ENCODE assay signal across 1 cellular context in the genomic region with DNA sequence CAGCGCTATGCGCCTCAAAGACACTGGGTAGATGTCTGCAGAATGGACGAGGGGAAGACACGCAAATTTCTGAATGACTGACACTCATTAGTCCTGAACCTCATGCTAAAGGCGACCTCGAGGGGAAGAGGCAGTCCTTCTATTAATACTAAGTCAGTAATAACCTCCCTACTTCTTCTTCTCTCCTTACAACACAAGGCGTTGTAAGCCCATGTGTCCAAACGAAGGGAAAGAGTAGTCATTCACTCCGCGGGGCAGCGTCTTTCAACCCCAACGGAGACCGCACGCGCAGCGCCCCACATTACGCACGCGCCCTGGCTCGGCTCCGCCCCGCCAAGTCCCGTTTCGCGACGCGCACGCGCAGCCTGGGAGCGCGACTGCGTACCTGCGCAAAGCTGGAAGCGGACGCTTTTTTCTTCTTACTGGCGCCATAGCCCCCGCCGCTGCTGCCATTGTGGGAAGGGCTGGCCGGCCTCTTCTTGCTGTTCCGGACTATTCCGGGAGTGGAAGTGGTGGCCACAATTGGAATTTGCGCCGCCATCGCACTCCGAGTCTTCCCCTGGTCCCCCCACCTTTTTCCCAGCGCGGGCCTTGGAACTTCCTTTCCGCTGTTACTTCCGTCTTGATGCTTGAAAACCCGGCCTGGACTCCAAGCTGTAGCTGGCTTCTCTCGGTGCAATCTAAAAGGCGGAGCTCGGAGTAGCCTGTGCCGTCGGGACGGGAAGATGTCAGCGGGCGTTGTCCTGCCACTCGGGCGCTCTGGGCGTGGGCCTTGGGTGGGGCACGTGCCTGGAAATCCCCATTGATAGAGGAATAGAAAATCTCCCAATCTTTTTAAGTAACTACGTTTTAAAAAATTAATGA.
TF ChIP-seq lines count a peak whose summit lies in the region.

A gene with protein sequence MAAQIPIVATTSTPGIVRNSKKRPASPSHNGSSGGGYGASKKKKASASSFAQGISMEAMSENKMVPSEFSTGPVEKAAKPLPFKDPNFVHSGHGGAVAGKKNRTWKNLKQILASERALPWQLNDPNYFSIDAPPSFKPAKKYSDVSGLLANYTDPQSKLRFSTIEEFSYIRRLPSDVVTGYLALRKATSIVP (minus strand): TSS at position 627 of the 864 bp plus-strand sequence. CDS start 86 bp downstream, at position 541.

TF ChIP-seq in GM12878, 131 proteins besides CTCF, POLR2A, EP300 and RAD21 (continued from another document and continues in another):
- TF ChIP-seq PML (IDR thresholded peaks at IDR 0.05; ENCODE audit: low read length) = peak; percentile 94
- no peak; the same call in 1 of the 2 replicates for TF ChIP-seq MXI1 (IDR thresholded peaks at IDR 0.05; ENCODE audit: low read depth, low read length)
- TF ChIP-seq, protein P1, sequence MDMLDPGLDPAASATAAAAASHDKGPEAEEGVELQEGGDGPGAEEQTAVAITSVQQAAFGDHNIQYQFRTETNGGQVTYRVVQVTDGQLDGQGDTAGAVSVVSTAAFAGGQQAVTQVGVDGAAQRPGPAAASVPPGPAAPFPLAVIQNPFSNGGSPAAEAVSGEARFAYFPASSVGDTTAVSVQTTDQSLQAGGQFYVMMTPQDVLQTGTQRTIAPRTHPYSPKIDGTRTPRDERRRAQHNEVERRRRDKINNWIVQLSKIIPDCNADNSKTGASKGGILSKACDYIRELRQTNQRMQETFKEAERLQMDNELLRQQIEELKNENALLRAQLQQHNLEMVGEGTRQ (IDR thresholded peaks at IDR 0.05; ENCODE audit: borderline replicate concordance, low read depth, low read length) = no peak; the same call in 1 of the 2 replicates
- TF ChIP-seq TCF3 (IDR thresholded peaks at IDR 0.05; ENCODE audit: borderline replicate concordance, insufficient read depth, low read depth, low read length) = peak; percentile 52; the same call in 1 of the 2 replicates
- TF ChIP-seq RCOR1 (conservative IDR thresholded peaks at IDR 0.05; ENCODE audit: low read depth, low read length) = peak; percentile 96; the same call in 1 of the 2 replicates
- TF ChIP-seq YY1 (IDR thresholded peaks at IDR 0.05; ENCODE audit: low read depth, low read length) = peak; percentile 95
- TF ChIP-seq, protein P2, sequence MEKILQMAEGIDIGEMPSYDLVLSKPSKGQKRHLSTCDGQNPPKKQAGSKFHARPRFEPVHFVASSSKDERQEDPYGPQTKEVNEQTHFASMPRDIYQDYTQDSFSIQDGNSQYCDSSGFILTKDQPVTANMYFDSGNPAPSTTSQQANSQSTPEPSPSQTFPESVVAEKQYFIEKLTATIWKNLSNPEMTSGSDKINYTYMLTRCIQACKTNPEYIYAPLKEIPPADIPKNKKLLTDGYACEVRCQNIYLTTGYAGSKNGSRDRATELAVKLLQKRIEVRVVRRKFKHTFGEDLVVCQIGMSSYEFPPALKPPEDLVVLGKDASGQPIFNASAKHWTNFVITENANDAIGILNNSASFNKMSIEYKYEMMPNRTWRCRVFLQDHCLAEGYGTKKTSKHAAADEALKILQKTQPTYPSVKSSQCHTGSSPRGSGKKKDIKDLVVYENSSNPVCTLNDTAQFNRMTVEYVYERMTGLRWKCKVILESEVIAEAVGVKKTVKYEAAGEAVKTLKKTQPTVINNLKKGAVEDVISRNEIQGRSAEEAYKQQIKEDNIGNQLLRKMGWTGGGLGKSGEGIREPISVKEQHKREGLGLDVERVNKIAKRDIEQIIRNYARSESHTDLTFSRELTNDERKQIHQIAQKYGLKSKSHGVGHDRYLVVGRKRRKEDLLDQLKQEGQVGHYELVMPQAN (conservative IDR thresholded peaks at IDR 0.05) = peak; percentile 42; the same call in 1 of the 2 replicates
- no peak for TF ChIP-seq MYB (IDR thresholded peaks at IDR 0.05; ENCODE audit: borderline replicate concordance, low read depth, low read length)
- TF ChIP-seq, protein P3, sequence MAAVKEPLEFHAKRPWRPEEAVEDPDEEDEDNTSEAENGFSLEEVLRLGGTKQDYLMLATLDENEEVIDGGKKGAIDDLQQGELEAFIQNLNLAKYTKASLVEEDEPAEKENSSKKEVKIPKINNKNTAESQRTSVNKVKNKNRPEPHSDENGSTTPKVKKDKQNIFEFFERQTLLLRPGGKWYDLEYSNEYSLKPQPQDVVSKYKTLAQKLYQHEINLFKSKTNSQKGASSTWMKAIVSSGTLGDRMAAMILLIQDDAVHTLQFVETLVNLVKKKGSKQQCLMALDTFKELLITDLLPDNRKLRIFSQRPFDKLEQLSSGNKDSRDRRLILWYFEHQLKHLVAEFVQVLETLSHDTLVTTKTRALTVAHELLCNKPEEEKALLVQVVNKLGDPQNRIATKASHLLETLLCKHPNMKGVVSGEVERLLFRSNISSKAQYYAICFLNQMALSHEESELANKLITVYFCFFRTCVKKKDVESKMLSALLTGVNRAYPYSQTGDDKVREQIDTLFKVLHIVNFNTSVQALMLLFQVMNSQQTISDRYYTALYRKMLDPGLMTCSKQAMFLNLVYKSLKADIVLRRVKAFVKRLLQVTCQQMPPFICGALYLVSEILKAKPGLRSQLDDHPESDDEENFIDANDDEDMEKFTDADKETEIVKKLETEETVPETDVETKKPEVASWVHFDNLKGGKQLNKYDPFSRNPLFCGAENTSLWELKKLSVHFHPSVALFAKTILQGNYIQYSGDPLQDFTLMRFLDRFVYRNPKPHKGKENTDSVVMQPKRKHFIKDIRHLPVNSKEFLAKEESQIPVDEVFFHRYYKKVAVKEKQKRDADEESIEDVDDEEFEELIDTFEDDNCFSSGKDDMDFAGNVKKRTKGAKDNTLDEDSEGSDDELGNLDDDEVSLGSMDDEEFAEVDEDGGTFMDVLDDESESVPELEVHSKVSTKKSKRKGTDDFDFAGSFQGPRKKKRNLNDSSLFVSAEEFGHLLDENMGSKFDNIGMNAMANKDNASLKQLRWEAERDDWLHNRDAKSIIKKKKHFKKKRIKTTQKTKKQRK (IDR thresholded peaks at IDR 0.05; ENCODE audit: low read depth, low read length) = no peak
- no peak; the same call in 1 of the 2 replicates for TF ChIP-seq NR2F1 (conservative IDR thresholded peaks at IDR 0.05)
- no peak for TF ChIP-seq PAX8 (IDR thresholded peaks at IDR 0.05)
- peak; percentile 87; the same call in 1 of the 2 replicates for TF ChIP-seq TBL1XR1 (IDR thresholded peaks at IDR 0.05; ENCODE audit: low read depth, low read length)
- TF ChIP-seq NFXL1 (IDR thresholded peaks at IDR 0.05; ENCODE audit: borderline replicate concordance) = no peak
- peak; percentile 72 for TF ChIP-seq ZNF24 (IDR thresholded peaks at IDR 0.05)
- TF ChIP-seq EED (IDR thresholded peaks at IDR 0.05; ENCODE audit: low read depth) = peak; percentile 89
- TF ChIP-seq, protein P4, sequence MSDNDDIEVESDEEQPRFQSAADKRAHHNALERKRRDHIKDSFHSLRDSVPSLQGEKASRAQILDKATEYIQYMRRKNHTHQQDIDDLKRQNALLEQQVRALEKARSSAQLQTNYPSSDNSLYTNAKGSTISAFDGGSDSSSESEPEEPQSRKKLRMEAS (IDR thresholded peaks at IDR 0.05; ENCODE audit: low read depth, low read length) = peak; percentile 58
- no peak for TF ChIP-seq BMI1 (IDR thresholded peaks at IDR 0.05; ENCODE audit: borderline replicate concordance)
- peak; percentile 92; the same call in 1 of the 2 replicates for TF ChIP-seq SMAD5 (IDR thresholded peaks at IDR 0.05; ENCODE audit: low read depth)
- no peak for TF ChIP-seq NFYA (IDR thresholded peaks at IDR 0.05; ENCODE audit: borderline replicate concordance, low read depth, low read length)
- TF ChIP-seq, protein P5, sequence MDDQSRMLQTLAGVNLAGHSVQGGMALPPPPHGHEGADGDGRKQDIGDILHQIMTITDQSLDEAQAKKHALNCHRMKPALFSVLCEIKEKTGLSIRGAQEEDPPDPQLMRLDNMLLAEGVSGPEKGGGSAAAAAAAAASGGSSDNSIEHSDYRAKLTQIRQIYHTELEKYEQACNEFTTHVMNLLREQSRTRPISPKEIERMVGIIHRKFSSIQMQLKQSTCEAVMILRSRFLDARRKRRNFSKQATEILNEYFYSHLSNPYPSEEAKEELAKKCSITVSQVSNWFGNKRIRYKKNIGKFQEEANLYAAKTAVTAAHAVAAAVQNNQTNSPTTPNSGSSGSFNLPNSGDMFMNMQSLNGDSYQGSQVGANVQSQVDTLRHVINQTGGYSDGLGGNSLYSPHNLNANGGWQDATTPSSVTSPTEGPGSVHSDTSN (IDR thresholded peaks at IDR 0.05; ENCODE audit: insufficient replicate concordance, low read depth, low read length) = peak; percentile 84
- TF ChIP-seq CREB1 (IDR thresholded peaks at IDR 0.05; ENCODE audit: low read depth) = peak; percentile 79
- 0 out of 2 replicates have a peak, but pooled peaks have one; percentile 7 for TF ChIP-seq NR2C1 (IDR thresholded peaks at IDR 0.05)
- no peak for TF ChIP-seq ZNF622 (IDR thresholded peaks at IDR 0.05)
- 0 out of 2 replicates have a peak, but pooled peaks have one; percentile 85 for TF ChIP-seq WRNIP1 (IDR thresholded peaks at IDR 0.05; ENCODE audit: borderline replicate concordance, low read depth, low read length)
- TF ChIP-seq, protein P6, sequence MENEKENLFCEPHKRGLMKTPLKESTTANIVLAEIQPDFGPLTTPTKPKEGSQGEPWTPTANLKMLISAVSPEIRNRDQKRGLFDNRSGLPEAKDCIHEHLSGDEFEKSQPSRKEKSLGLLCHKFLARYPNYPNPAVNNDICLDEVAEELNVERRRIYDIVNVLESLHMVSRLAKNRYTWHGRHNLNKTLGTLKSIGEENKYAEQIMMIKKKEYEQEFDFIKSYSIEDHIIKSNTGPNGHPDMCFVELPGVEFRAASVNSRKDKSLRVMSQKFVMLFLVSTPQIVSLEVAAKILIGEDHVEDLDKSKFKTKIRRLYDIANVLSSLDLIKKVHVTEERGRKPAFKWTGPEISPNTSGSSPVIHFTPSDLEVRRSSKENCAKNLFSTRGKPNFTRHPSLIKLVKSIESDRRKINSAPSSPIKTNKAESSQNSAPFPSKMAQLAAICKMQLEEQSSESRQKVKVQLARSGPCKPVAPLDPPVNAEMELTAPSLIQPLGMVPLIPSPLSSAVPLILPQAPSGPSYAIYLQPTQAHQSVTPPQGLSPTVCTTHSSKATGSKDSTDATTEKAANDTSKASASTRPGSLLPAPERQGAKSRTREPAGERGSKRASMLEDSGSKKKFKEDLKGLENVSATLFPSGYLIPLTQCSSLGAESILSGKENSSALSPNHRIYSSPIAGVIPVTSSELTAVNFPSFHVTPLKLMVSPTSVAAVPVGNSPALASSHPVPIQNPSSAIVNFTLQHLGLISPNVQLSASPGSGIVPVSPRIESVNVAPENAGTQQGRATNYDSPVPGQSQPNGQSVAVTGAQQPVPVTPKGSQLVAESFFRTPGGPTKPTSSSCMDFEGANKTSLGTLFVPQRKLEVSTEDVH (IDR thresholded peaks at IDR 0.05; ENCODE audit: low read depth, partially characterized antibody) = peak; percentile 88
- peak; percentile 86; the same call in 1 of the 2 replicates for TF ChIP-seq TARDBP (IDR thresholded peaks at IDR 0.05; ENCODE audit: borderline replicate concordance)
- TF ChIP-seq MEF2A (IDR thresholded peaks at IDR 0.05; ENCODE audit: insufficient read depth, low read depth, low read length) = 0 out of 2 replicates have a peak, but pooled peaks have one; percentile 72
- no peak for TF ChIP-seq HDAC2 (IDR thresholded peaks at IDR 0.05)
- TF ChIP-seq, protein P7, sequence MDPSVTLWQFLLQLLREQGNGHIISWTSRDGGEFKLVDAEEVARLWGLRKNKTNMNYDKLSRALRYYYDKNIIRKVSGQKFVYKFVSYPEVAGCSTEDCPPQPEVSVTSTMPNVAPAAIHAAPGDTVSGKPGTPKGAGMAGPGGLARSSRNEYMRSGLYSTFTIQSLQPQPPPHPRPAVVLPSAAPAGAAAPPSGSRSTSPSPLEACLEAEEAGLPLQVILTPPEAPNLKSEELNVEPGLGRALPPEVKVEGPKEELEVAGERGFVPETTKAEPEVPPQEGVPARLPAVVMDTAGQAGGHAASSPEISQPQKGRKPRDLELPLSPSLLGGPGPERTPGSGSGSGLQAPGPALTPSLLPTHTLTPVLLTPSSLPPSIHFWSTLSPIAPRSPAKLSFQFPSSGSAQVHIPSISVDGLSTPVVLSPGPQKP (IDR thresholded peaks at IDR 0.05; ENCODE audit: low read depth, low read length) = peak; percentile 88
- no peak for TF ChIP-seq CHD4 (IDR thresholded peaks at IDR 0.05)
- TF ChIP-seq, protein P8, sequence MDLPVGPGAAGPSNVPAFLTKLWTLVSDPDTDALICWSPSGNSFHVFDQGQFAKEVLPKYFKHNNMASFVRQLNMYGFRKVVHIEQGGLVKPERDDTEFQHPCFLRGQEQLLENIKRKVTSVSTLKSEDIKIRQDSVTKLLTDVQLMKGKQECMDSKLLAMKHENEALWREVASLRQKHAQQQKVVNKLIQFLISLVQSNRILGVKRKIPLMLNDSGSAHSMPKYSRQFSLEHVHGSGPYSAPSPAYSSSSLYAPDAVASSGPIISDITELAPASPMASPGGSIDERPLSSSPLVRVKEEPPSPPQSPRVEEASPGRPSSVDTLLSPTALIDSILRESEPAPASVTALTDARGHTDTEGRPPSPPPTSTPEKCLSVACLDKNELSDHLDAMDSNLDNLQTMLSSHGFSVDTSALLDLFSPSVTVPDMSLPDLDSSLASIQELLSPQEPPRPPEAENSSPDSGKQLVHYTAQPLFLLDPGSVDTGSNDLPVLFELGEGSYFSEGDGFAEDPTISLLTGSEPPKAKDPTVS (IDR thresholded peaks at IDR 0.05; ENCODE audit: low read depth, low read length) = peak; percentile 76
- peak; percentile 96 for TF ChIP-seq KLF5 (IDR thresholded peaks at IDR 0.05; ENCODE audit: partially characterized antibody)
- TF ChIP-seq, protein P9, sequence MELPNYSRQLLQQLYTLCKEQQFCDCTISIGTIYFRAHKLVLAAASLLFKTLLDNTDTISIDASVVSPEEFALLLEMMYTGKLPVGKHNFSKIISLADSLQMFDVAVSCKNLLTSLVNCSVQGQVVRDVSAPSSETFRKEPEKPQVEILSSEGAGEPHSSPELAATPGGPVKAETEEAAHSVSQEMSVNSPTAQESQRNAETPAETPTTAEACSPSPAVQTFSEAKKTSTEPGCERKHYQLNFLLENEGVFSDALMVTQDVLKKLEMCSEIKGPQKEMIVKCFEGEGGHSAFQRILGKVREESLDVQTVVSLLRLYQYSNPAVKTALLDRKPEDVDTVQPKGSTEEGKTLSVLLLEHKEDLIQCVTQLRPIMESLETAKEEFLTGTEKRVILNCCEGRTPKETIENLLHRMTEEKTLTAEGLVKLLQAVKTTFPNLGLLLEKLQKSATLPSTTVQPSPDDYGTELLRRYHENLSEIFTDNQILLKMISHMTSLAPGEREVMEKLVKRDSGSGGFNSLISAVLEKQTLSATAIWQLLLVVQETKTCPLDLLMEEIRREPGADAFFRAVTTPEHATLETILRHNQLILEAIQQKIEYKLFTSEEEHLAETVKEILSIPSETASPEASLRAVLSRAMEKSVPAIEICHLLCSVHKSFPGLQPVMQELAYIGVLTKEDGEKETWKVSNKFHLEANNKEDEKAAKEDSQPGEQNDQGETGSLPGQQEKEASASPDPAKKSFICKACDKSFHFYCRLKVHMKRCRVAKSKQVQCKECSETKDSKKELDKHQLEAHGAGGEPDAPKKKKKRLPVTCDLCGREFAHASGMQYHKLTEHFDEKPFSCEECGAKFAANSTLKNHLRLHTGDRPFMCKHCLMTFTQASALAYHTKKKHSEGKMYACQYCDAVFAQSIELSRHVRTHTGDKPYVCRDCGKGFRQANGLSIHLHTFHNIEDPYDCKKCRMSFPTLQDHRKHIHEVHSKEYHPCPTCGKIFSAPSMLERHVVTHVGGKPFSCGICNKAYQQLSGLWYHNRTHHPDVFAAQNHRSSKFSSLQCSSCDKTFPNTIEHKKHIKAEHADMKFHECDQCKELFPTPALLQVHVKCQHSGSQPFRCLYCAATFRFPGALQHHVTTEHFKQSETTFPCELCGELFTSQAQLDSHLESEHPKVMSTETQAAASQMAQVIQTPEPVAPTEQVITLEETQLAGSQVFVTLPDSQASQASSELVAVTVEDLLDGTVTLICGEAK (IDR thresholded peaks at IDR 0.05; ENCODE audit: borderline replicate concordance) = peak; percentile 89
- peak; percentile 93; the same call in 1 of the 2 replicates for TF ChIP-seq STAT1 (conservative IDR thresholded peaks at IDR 0.05)
- peak; percentile 87; the same call in 1 of the 2 replicates for TF ChIP-seq STAT3 (IDR thresholded peaks at IDR 0.05; ENCODE audit: low read depth, low read length)
